Comparison of ENCODE assay signal across 1 cellular context in the genomic region with DNA sequence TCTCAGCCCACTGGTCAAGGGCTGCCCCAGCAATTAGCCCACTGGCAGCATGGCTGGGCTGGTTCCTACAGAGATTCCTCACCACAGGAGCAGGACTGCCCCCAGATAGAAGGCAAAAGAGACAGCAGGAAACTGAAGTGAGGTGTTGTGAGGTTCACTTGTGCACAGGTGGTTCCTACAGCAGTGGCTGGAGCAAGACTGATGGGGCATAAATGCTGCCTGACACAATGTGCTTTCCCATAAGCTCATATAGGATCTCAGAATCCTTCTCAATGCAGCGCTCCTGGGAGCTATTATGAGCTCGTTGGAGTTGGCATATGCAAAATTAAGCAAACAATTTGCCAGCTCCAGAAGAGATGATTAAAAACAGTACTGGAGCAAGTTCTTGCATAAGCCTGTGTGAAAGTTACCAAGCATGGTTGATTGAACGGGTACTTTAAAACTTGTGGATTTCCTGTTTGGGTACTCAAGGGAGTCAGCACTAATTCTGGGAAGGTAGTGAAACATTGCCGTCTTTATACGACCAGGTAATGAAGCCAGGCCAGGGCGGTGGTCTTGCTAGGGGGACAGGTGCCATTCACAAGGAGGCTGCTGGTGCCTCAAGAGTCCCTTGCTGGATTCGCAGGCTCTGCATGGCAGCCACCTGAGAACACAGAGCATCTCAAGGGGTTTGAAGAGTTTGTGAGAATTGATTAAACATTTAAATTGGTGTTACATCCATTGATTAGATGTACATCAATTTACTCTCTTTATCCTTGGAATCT.
TF ChIP-seq lines count a peak whose summit lies in the region.

No MANE protein-coding gene starts in this region.

TF ChIP-seq in GM12878, 131 proteins besides CTCF, POLR2A, EP300 and RAD21:
- TF ChIP-seq STAT3 (IDR thresholded peaks at IDR 0.05; ENCODE audit: low read depth, low read length) (no peak), TCF3 (IDR thresholded peaks at IDR 0.05; ENCODE audit: borderline replicate concordance, insufficient read depth, low read depth, low read length) (no peak), NR2C2 (IDR thresholded peaks at IDR 0.05; ENCODE audit: borderline replicate concordance, control insufficient read depth, insufficient read length, low read depth) (no peak), WRNIP1 (IDR thresholded peaks at IDR 0.05; ENCODE audit: borderline replicate concordance, low read depth, low read length) (no peak), NR2C1 (IDR thresholded peaks at IDR 0.05) (no peak), STAT1 (conservative IDR thresholded peaks at IDR 0.05) (no peak), HDAC2 (IDR thresholded peaks at IDR 0.05) (no peak), MYB (IDR thresholded peaks at IDR 0.05; ENCODE audit: borderline replicate concordance, low read depth, low read length) (no peak), IKZF1 (conservative IDR thresholded peaks at IDR 0.05) (no peak), PAX5 (IDR thresholded peaks at IDR 0.05; ENCODE audit: borderline replicate concordance, low read depth, low read length) (no peak), NFXL1 (IDR thresholded peaks at IDR 0.05; ENCODE audit: borderline replicate concordance) (no peak), CREM (IDR thresholded peaks at IDR 0.05; ENCODE audit: low read depth) (no peak), KDM1A (IDR thresholded peaks at IDR 0.05; ENCODE audit: borderline replicate concordance) (no peak), SPI1 (IDR thresholded peaks at IDR 0.05; ENCODE audit: borderline replicate concordance, insufficient read depth, low read depth, low read length) (no peak), YBX1 (IDR thresholded peaks at IDR 0.05) (no peak), MTA2 (IDR thresholded peaks at IDR 0.05; ENCODE audit: low read depth) (no peak), RAD51 (IDR thresholded peaks at IDR 0.05) (no peak)
- TF ChIP-seq, protein P1, sequence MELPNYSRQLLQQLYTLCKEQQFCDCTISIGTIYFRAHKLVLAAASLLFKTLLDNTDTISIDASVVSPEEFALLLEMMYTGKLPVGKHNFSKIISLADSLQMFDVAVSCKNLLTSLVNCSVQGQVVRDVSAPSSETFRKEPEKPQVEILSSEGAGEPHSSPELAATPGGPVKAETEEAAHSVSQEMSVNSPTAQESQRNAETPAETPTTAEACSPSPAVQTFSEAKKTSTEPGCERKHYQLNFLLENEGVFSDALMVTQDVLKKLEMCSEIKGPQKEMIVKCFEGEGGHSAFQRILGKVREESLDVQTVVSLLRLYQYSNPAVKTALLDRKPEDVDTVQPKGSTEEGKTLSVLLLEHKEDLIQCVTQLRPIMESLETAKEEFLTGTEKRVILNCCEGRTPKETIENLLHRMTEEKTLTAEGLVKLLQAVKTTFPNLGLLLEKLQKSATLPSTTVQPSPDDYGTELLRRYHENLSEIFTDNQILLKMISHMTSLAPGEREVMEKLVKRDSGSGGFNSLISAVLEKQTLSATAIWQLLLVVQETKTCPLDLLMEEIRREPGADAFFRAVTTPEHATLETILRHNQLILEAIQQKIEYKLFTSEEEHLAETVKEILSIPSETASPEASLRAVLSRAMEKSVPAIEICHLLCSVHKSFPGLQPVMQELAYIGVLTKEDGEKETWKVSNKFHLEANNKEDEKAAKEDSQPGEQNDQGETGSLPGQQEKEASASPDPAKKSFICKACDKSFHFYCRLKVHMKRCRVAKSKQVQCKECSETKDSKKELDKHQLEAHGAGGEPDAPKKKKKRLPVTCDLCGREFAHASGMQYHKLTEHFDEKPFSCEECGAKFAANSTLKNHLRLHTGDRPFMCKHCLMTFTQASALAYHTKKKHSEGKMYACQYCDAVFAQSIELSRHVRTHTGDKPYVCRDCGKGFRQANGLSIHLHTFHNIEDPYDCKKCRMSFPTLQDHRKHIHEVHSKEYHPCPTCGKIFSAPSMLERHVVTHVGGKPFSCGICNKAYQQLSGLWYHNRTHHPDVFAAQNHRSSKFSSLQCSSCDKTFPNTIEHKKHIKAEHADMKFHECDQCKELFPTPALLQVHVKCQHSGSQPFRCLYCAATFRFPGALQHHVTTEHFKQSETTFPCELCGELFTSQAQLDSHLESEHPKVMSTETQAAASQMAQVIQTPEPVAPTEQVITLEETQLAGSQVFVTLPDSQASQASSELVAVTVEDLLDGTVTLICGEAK (IDR thresholded peaks at IDR 0.05; ENCODE audit: borderline replicate concordance): no peak
- TF ChIP-seq, protein P2, sequence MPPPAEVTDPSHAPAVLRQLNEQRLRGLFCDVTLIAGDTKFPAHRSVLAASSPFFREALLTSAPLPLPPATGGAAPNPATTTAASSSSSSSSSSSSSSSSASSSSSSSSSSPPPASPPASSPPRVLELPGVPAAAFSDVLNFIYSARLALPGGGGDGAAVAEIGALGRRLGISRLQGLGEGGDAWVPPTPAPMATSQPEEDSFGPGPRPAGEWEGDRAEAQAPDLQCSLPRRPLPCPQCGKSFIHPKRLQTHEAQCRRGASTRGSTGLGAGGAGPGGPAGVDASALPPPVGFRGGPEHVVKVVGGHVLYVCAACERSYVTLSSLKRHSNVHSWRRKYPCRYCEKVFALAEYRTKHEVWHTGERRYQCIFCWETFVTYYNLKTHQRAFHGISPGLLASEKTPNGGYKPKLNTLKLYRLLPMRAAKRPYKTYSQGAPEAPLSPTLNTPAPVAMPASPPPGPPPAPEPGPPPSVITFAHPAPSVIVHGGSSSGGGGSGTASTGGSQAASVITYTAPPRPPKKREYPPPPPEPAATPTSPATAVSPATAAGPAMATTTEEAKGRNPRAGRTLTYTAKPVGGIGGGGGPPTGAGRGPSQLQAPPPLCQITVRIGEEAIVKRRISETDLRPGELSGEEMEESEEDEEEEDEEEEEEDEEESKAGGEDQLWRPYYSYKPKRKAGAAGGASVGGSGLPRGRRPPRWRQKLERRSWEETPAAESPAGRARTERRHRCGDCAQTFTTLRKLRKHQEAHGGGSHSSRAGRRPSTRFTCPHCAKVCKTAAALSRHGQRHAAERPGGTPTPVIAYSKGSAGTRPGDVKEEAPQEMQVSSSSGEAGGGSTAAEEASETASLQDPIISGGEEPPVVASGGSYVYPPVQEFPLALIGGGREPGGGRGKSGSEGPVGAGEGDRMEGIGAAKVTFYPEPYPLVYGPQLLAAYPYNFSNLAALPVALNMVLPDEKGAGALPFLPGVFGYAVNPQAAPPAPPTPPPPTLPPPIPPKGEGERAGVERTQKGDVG (CRISPR knock-in tag; IDR thresholded peaks at IDR 0.05): no peak
